In the genomic region with DNA sequence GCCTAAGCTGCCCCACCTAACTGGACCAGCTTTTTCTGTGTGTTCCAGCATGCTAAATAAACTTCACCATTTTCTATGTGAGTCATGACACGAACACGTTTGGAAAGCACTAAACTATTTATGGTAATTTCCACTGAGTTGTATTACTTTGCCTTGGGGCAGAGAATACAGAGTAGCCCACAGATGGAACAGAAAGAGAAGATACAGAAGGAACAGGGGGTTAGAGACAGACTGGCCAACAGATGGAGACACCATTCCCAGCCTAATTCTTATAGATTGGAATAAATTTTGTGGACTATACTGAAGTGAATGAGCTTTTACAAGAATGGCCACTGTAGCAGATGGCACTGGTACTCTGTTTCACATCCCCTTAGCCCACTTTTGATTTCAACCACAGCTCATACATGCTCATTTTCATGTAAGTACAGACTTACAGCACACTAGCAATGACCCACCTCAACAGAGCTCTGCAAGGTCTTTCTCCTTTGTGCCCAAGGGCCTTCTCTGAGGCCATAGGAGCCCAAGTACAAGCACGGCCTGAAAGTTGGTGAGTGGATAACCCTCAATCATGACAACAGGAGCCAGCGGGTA, we compare ENCODE assay signal across 1 cellular context.
TF ChIP-seq lines count a peak whose summit lies in the region.

No MANE protein-coding gene starts in this region.

TF ChIP-seq in GM12878, 131 proteins besides CTCF, POLR2A, EP300 and RAD21 (continues in another document):
- TF ChIP-seq, protein P1, sequence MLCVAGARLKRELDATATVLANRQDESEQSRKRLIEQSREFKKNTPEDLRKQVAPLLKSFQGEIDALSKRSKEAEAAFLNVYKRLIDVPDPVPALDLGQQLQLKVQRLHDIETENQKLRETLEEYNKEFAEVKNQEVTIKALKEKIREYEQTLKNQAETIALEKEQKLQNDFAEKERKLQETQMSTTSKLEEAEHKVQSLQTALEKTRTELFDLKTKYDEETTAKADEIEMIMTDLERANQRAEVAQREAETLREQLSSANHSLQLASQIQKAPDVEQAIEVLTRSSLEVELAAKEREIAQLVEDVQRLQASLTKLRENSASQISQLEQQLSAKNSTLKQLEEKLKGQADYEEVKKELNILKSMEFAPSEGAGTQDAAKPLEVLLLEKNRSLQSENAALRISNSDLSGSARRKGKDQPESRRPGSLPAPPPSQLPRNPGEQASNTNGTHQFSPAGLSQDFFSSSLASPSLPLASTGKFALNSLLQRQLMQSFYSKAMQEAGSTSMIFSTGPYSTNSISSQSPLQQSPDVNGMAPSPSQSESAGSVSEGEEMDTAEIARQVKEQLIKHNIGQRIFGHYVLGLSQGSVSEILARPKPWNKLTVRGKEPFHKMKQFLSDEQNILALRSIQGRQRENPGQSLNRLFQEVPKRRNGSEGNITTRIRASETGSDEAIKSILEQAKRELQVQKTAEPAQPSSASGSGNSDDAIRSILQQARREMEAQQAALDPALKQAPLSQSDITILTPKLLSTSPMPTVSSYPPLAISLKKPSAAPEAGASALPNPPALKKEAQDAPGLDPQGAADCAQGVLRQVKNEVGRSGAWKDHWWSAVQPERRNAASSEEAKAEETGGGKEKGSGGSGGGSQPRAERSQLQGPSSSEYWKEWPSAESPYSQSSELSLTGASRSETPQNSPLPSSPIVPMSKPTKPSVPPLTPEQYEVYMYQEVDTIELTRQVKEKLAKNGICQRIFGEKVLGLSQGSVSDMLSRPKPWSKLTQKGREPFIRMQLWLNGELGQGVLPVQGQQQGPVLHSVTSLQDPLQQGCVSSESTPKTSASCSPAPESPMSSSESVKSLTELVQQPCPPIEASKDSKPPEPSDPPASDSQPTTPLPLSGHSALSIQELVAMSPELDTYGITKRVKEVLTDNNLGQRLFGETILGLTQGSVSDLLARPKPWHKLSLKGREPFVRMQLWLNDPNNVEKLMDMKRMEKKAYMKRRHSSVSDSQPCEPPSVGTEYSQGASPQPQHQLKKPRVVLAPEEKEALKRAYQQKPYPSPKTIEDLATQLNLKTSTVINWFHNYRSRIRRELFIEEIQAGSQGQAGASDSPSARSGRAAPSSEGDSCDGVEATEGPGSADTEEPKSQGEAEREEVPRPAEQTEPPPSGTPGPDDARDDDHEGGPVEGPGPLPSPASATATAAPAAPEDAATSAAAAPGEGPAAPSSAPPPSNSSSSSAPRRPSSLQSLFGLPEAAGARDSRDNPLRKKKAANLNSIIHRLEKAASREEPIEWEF (IDR thresholded peaks at IDR 0.05; ENCODE audit: insufficient replicate concordance, low read depth, low read length), result no peak
- TF ChIP-seq ATF7 (IDR thresholded peaks at IDR 0.05; ENCODE audit: low read depth) (0 out of 2 replicates have a peak, but pooled peaks have one; percentile 41), NBN (IDR thresholded peaks at IDR 0.05) (peak; percentile 76), TCF7 (IDR thresholded peaks at IDR 0.05; ENCODE audit: borderline replicate concordance) (no peak), IRF4 (IDR thresholded peaks at IDR 0.05; ENCODE audit: low read depth, low read length) (peak; percentile 95), BRCA1 (IDR thresholded peaks at IDR 0.05; ENCODE audit: low read depth, low read length) (no peak), KLF5 (IDR thresholded peaks at IDR 0.05; ENCODE audit: partially characterized antibody) (no peak), JUNB (IDR thresholded peaks at IDR 0.05) (peak; percentile 77), ZNF622 (IDR thresholded peaks at IDR 0.05) (no peak), WRNIP1 (IDR thresholded peaks at IDR 0.05; ENCODE audit: borderline replicate concordance, low read depth, low read length) (no peak), STAT3 (IDR thresholded peaks at IDR 0.05; ENCODE audit: low read depth, low read length) (peak; percentile 54; the same call in 1 of the 2 replicates), PAX5 (IDR thresholded peaks at IDR 0.05; ENCODE audit: borderline replicate concordance, low read depth, low read length) (peak; percentile 41; the same call in 1 of the 2 replicates), NR2F1 (conservative IDR thresholded peaks at IDR 0.05) (no peak), ZNF24 (IDR thresholded peaks at IDR 0.05) (peak; percentile 23; the same call in 1 of the 2 replicates), IKZF2 (IDR thresholded peaks at IDR 0.05) (peak; percentile 69 to 72), PAX8 (IDR thresholded peaks at IDR 0.05) (no peak), EZH2 (IDR thresholded peaks at IDR 0.05; ENCODE audit: borderline replicate concordance, control insufficient read depth, low read depth, low read length) (no peak), MTA2 (IDR thresholded peaks at IDR 0.05; ENCODE audit: low read depth) (peak; percentile 79), POU2F2 (IDR thresholded peaks at IDR 0.05; ENCODE audit: borderline replicate concordance, low read depth, low read length) (peak; percentile 65; the same call in 2 of the 3 replicates), DPF2 (IDR thresholded peaks at IDR 0.05) (peak; percentile 93), POLR2AphosphoS5 (IDR thresholded peaks at IDR 0.05; ENCODE audit: low read length) (peak; percentile 72), MYC (IDR thresholded peaks at IDR 0.05; ENCODE audit: insufficient read depth, insufficient read length, insufficient replicate concordance, low read length, severe bottlenecking) (no peak), BMI1 (IDR thresholded peaks at IDR 0.05; ENCODE audit: borderline replicate concordance) (no peak), NFIC (IDR thresholded peaks at IDR 0.05; ENCODE audit: low read depth, low read length) (peak; percentile 89), ZNF217 (IDR thresholded peaks at IDR 0.05) (peak; percentile 8; the same call in 1 of the 2 replicates), JUND (IDR thresholded peaks at IDR 0.05; ENCODE audit: low read depth, low read length) (no peak), HDAC2 (IDR thresholded peaks at IDR 0.05) (no peak), BCL11A (IDR thresholded peaks at IDR 0.05; ENCODE audit: low read depth, low read length) (peak; percentile 56; the same call in 1 of the 2 replicates), CBFB (IDR thresholded peaks at IDR 0.05; ENCODE audit: low read depth) (peak; percentile 69; the same call in 1 of the 2 replicates)
- TF ChIP-seq, protein P2, sequence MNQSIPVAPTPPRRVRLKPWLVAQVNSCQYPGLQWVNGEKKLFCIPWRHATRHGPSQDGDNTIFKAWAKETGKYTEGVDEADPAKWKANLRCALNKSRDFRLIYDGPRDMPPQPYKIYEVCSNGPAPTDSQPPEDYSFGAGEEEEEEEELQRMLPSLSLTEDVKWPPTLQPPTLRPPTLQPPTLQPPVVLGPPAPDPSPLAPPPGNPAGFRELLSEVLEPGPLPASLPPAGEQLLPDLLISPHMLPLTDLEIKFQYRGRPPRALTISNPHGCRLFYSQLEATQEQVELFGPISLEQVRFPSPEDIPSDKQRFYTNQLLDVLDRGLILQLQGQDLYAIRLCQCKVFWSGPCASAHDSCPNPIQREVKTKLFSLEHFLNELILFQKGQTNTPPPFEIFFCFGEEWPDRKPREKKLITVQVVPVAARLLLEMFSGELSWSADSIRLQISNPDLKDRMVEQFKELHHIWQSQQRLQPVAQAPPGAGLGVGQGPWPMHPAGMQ (IDR thresholded peaks at IDR 0.05; ENCODE audit: borderline replicate concordance), result no peak
- TF ChIP-seq, protein P3, sequence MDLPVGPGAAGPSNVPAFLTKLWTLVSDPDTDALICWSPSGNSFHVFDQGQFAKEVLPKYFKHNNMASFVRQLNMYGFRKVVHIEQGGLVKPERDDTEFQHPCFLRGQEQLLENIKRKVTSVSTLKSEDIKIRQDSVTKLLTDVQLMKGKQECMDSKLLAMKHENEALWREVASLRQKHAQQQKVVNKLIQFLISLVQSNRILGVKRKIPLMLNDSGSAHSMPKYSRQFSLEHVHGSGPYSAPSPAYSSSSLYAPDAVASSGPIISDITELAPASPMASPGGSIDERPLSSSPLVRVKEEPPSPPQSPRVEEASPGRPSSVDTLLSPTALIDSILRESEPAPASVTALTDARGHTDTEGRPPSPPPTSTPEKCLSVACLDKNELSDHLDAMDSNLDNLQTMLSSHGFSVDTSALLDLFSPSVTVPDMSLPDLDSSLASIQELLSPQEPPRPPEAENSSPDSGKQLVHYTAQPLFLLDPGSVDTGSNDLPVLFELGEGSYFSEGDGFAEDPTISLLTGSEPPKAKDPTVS (IDR thresholded peaks at IDR 0.05; ENCODE audit: low read depth, low read length), result no peak
- TF ChIP-seq, protein P4, sequence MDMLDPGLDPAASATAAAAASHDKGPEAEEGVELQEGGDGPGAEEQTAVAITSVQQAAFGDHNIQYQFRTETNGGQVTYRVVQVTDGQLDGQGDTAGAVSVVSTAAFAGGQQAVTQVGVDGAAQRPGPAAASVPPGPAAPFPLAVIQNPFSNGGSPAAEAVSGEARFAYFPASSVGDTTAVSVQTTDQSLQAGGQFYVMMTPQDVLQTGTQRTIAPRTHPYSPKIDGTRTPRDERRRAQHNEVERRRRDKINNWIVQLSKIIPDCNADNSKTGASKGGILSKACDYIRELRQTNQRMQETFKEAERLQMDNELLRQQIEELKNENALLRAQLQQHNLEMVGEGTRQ (IDR thresholded peaks at IDR 0.05; ENCODE audit: borderline replicate concordance, low read depth, low read length), result no peak
- TF ChIP-seq, protein P5, sequence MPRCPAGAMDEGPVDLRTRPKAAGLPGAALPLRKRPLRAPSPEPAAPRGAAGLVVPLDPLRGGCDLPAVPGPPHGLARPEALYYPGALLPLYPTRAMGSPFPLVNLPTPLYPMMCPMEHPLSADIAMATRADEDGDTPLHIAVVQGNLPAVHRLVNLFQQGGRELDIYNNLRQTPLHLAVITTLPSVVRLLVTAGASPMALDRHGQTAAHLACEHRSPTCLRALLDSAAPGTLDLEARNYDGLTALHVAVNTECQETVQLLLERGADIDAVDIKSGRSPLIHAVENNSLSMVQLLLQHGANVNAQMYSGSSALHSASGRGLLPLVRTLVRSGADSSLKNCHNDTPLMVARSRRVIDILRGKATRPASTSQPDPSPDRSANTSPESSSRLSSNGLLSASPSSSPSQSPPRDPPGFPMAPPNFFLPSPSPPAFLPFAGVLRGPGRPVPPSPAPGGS (IDR thresholded peaks at IDR 0.05; ENCODE audit: borderline replicate concordance, insufficient read depth, low read depth, low read length, poor library complexity, severe bottlenecking), result peak; percentile 58
- TF ChIP-seq, protein P6, sequence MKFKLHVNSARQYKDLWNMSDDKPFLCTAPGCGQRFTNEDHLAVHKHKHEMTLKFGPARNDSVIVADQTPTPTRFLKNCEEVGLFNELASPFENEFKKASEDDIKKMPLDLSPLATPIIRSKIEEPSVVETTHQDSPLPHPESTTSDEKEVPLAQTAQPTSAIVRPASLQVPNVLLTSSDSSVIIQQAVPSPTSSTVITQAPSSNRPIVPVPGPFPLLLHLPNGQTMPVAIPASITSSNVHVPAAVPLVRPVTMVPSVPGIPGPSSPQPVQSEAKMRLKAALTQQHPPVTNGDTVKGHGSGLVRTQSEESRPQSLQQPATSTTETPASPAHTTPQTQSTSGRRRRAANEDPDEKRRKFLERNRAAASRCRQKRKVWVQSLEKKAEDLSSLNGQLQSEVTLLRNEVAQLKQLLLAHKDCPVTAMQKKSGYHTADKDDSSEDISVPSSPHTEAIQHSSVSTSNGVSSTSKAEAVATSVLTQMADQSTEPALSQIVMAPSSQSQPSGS (IDR thresholded peaks at IDR 0.05; ENCODE audit: low read length), result peak; percentile 69
- TF ChIP-seq, protein P7, sequence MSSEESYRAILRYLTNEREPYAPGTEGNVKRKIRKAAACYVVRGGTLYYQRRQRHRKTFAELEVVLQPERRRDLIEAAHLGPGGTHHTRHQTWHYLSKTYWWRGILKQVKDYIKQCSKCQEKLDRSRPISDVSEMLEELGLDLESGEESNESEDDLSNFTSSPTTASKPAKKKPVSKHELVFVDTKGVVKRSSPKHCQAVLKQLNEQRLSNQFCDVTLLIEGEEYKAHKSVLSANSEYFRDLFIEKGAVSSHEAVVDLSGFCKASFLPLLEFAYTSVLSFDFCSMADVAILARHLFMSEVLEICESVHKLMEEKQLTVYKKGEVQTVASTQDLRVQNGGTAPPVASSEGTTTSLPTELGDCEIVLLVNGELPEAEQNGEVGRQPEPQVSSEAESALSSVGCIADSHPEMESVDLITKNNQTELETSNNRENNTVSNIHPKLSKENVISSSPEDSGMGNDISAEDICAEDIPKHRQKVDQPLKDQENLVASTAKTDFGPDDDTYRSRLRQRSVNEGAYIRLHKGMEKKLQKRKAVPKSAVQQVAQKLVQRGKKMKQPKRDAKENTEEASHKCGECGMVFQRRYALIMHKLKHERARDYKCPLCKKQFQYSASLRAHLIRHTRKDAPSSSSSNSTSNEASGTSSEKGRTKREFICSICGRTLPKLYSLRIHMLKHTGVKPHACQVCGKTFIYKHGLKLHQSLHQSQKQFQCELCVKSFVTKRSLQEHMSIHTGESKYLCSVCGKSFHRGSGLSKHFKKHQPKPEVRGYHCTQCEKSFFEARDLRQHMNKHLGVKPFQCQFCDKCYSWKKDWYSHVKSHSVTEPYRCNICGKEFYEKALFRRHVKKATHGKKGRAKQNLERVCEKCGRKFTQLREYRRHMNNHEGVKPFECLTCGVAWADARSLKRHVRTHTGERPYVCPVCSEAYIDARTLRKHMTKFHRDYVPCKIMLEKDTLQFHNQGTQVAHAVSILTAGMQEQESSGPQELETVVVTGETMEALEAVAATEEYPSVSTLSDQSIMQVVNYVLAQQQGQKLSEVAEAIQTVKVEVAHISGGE (CRISPR knock-in tag; IDR thresholded peaks at IDR 0.05), result no peak
- TF ChIP-seq, protein P8, sequence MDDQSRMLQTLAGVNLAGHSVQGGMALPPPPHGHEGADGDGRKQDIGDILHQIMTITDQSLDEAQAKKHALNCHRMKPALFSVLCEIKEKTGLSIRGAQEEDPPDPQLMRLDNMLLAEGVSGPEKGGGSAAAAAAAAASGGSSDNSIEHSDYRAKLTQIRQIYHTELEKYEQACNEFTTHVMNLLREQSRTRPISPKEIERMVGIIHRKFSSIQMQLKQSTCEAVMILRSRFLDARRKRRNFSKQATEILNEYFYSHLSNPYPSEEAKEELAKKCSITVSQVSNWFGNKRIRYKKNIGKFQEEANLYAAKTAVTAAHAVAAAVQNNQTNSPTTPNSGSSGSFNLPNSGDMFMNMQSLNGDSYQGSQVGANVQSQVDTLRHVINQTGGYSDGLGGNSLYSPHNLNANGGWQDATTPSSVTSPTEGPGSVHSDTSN (IDR thresholded peaks at IDR 0.05; ENCODE audit: insufficient replicate concordance, low read depth, low read length), result no peak
- TF ChIP-seq, protein P9, sequence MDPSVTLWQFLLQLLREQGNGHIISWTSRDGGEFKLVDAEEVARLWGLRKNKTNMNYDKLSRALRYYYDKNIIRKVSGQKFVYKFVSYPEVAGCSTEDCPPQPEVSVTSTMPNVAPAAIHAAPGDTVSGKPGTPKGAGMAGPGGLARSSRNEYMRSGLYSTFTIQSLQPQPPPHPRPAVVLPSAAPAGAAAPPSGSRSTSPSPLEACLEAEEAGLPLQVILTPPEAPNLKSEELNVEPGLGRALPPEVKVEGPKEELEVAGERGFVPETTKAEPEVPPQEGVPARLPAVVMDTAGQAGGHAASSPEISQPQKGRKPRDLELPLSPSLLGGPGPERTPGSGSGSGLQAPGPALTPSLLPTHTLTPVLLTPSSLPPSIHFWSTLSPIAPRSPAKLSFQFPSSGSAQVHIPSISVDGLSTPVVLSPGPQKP (IDR thresholded peaks at IDR 0.05; ENCODE audit: low read depth, low read length), result no peak
- TF ChIP-seq, protein P10, sequence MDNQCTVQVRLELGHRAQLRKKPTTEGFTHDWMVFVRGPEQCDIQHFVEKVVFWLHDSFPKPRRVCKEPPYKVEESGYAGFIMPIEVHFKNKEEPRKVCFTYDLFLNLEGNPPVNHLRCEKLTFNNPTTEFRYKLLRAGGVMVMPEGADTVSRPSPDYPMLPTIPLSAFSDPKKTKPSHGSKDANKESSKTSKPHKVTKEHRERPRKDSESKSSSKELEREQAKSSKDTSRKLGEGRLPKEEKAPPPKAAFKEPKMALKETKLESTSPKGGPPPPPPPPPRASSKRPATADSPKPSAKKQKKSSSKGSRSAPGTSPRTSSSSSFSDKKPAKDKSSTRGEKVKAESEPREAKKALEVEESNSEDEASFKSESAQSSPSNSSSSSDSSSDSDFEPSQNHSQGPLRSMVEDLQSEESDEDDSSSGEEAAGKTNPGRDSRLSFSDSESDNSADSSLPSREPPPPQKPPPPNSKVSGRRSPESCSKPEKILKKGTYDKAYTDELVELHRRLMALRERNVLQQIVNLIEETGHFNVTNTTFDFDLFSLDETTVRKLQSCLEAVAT (IDR thresholded peaks at IDR 0.05), result peak; percentile 42; the same call in 1 of the 2 replicates
